Comparison of ENCODE assay signal across 1 cellular context in genomic region chr6:31897612-31898199, GRCh38.
TF ChIP-seq lines count a peak whose summit lies in the region.

Gene EHMT2, minus strand, starts transcription at chr6:31897698. Its CDS starts 21 bp downstream, at chr6:31897677.

TF ChIP-seq in HepG2, 621 proteins besides CTCF, POLR2A, EP300 and RAD21 (continued from another document and continues in another):
- TF ChIP-seq HDAC6 (IDR thresholded peaks at IDR 0.05; ENCODE audit: low read depth, low read length) (no peak), ZBTB42 (CRISPR knock-in tag; IDR thresholded peaks at IDR 0.05) (no peak), AGO2 (optimal IDR thresholded peaks at IDR 0.05; ENCODE audit: low read depth, low read length) (peak; percentile 64), ERF (CRISPR knock-in tag; IDR thresholded peaks at IDR 0.05) (0 out of 2 replicates have a peak, but pooled peaks have one; percentile 9), ZNF503 (CRISPR knock-in tag; IDR thresholded peaks at IDR 0.05) (no peak), ZNF782 (CRISPR knock-in tag; IDR thresholded peaks at IDR 0.05; ENCODE audit: borderline replicate concordance) (no peak), ZFX (CRISPR knock-in tag; IDR thresholded peaks at IDR 0.05; ENCODE audit: low read depth) (peak; percentile 56), ZNF276 (CRISPR knock-in tag; IDR thresholded peaks at IDR 0.05; ENCODE audit: low read depth) (no peak), GLI4 (CRISPR knock-in tag; IDR thresholded peaks at IDR 0.05; ENCODE audit: borderline replicate concordance) (no peak), MIXL1 (CRISPR knock-in tag; IDR thresholded peaks at IDR 0.05) (no peak), PHB2 (IDR thresholded peaks at IDR 0.05; ENCODE audit: partially characterized antibody) (no peak), PBX2 (CRISPR knock-in tag; IDR thresholded peaks at IDR 0.05) (no peak), IKZF1 (IDR thresholded peaks at IDR 0.05) (no peak), ZNF564 (CRISPR knock-in tag; IDR thresholded peaks at IDR 0.05) (peak; percentile 59), TBX2 (CRISPR knock-in tag; IDR thresholded peaks at IDR 0.05; ENCODE audit: borderline replicate concordance) (peak; percentile 52; the same call in 1 of the 2 replicates), HNF4G (IDR thresholded peaks at IDR 0.05; ENCODE audit: borderline replicate concordance, low read depth, low read length) (no peak), HNF4G (CRISPR knock-in tag; IDR thresholded peaks at IDR 0.05; ENCODE audit: borderline replicate concordance, low read depth) (no peak), ZNF710 (CRISPR knock-in tag; IDR thresholded peaks at IDR 0.05; ENCODE audit: borderline replicate concordance) (peak; percentile 84; the same call in 1 of the 2 replicates), GATAD2A (CRISPR knock-in tag; IDR thresholded peaks at IDR 0.05) (no peak; the same call in 1 of the 2 replicates), ZNF549 (CRISPR knock-in tag; IDR thresholded peaks at IDR 0.05) (no peak), IRX3 (CRISPR knock-in tag; IDR thresholded peaks at IDR 0.05; ENCODE audit: borderline replicate concordance, low read depth) (0 out of 2 replicates have a peak, but pooled peaks have one; percentile 2), TFDP2 (CRISPR knock-in tag; IDR thresholded peaks at IDR 0.05) (peak; percentile 66), DBP (CRISPR knock-in tag; IDR thresholded peaks at IDR 0.05; ENCODE audit: not compliant biosample characterization) (no peak), ZNF501 (CRISPR knock-in tag; IDR thresholded peaks at IDR 0.05) (peak; percentile 79; the same call in 1 of the 2 replicates), ZNF34 (CRISPR knock-in tag; IDR thresholded peaks at IDR 0.05; ENCODE audit: borderline replicate concordance) (no peak), CEBPB (IDR thresholded peaks at IDR 0.05; ENCODE audit: borderline replicate concordance, low read depth, low read length) (no peak), POGK (CRISPR knock-in tag; conservative IDR thresholded peaks at IDR 0.05) (0 out of 2 replicates have a peak, but pooled peaks have one; percentile 39), MED8 (CRISPR knock-in tag; IDR thresholded peaks at IDR 0.05; ENCODE audit: insufficient replicate concordance) (no peak), ZNF792 (CRISPR knock-in tag; IDR thresholded peaks at IDR 0.05) (0 out of 2 replicates have a peak, but pooled peaks have one; percentile 2), MYPOP (CRISPR knock-in tag; IDR thresholded peaks at IDR 0.05) (no peak), ZNF557 (CRISPR knock-in tag; IDR thresholded peaks at IDR 0.05) (no peak), ZNF746 (CRISPR knock-in tag; IDR thresholded peaks at IDR 0.05) (no peak), MXI1 (IDR thresholded peaks at IDR 0.05; ENCODE audit: borderline replicate concordance, low read depth, low read length) (peak; percentile 79; the same call in 1 of the 3 replicates), ELF4 (CRISPR knock-in tag; IDR thresholded peaks at IDR 0.05; ENCODE audit: borderline replicate concordance) (peak; percentile 54; the same call in 1 of the 2 replicates), ZNF567 (CRISPR knock-in tag; IDR thresholded peaks at IDR 0.05; ENCODE audit: borderline replicate concordance) (no peak), HNF1B (CRISPR knock-in tag; IDR thresholded peaks at IDR 0.05) (0 out of 2 replicates have a peak, but pooled peaks have one; percentile 26), ZBTB4 (CRISPR knock-in tag; IDR thresholded peaks at IDR 0.05; ENCODE audit: borderline replicate concordance) (no peak), SIN3A (IDR thresholded peaks at IDR 0.05; ENCODE audit: borderline replicate concordance, low read depth, low read length) (peak; percentile 60; the same call in 1 of the 2 replicates), ZKSCAN5 (CRISPR knock-in tag; IDR thresholded peaks at IDR 0.05) (no peak), ZC3H13 (CRISPR knock-in tag; IDR thresholded peaks at IDR 0.05) (no peak; the same call in 1 of the 2 replicates), RBM39 (IDR thresholded peaks at IDR 0.05; ENCODE audit: low read depth, low read length, poor library complexity, severe bottlenecking) (no peak), ZFP82 (CRISPR knock-in tag; IDR thresholded peaks at IDR 0.05; ENCODE audit: borderline replicate concordance) (no peak)
